In genomic region chr1:33656467-33656866, GRCh38 we compare ENCODE assay signal across 18 cellular contexts.
"Had no signal": no experiment of that assay in that cellular context is flagged by ENCODE, and none has a peak within 500 bp of the region (broad histone marks: within the 10 kb centered on the region; RNA-seq: fewer than 3 reads in every experiment).

No MANE protein-coding gene starts in this region.

- H3K4me1 ChIP-seq: left lung, lower lobe of right lung had no signal

- H3K27ac ChIP-seq: esophagus squamous epithelium, gastroesophageal sphincter, left lung, lower lobe of right lung, right atrium auricular region, sigmoid colon, skin epidermis had no signal

- H3K4me3 ChIP-seq: esophagus squamous epithelium, gastroesophageal sphincter, left lung, lower lobe of right lung, right atrium auricular region, sigmoid colon, skin epidermis had no signal

- H3K36me3 ChIP-seq: esophagus squamous epithelium, gastroesophageal sphincter, left lung, lower lobe of right lung, right atrium auricular region, sigmoid colon had no signal

- DNase-seq: effector memory CD8-positive, alpha-beta T cell; esophagus squamous epithelium; foreskin fibroblast; glutamatergic neuron; left lung; lower lobe of right lung; midbrain; naive B cell; nephron progenitor cell; sigmoid colon; stimulated activated CD4-positive, alpha-beta T cell treated with anti-CD3 and anti-CD28 coated beads, Interleukin-2, amount 100 ng/mL, for 24 hours; stimulated activated CD4-positive, alpha-beta T cell treated with anti-CD3 and anti-CD28 coated beads, Interleukin-4, amount 100 ng/mL, for 4 hours; stimulated activated naive B cell treated with anti-CD40 and anti-IgM and Interleukin-4, amounts not matched to agents 10 μg/mL and 1 μg/mL and 100 μg/mL, for 72 hours; stimulated activated naive CD8-positive, alpha-beta T cell treated with anti-CD3 and anti-CD28 coated beads, Interleukin-15, amount 100 ng/mL, for 72 hours; trophoblast cell had no signal

- H3K9me3 ChIP-seq: esophagus squamous epithelium, gastroesophageal sphincter, left lung, lower lobe of right lung, right atrium auricular region, sigmoid colon had no signal

- H3K27me3 ChIP-seq: gastroesophageal sphincter, left lung, right atrium auricular region, sigmoid colon had no signal
